In genomic region chr13:33676045-33676699, GRCh38 we compare ENCODE assay signal across 9 cellular contexts.
DNase-seq lines count a peak whose midpoint lies in the region; ATAC-seq and TF ChIP-seq lines count a peak whose summit lies in the region.
"Had no signal": no experiment of that assay in that cellular context is flagged by ENCODE, and none has a peak within 500 bp of the region (broad histone marks: within the 10 kb centered on the region; RNA-seq: fewer than 3 reads in every experiment).

No MANE protein-coding gene starts in this region.

- intact Hi-C loops in Right ventricle myocardium superior (cut with DNase I), result no loop called here
- intact Hi-C loops in sciatic nerve (cut with DNase I), result no loop called here

- ATAC-seq in SK-N-SH treated with all-trans-retinoic acid at 6 μM for 48 hours, result peak; percentile 75
- peak; percentile 76 for ATAC-seq in Right ventricle myocardium superior (ENCODE audit: poor library complexity)
- peak; percentile 73 for ATAC-seq in sciatic nerve
- ATAC-seq in HG03025 (IDR thresholded peaks at IDR 0.05; ENCODE audit: low FRiP score, unreplicated experiment), result no peak
- ATAC-seq in GM21390 (IDR thresholded peaks at IDR 0.05; ENCODE audit: unreplicated experiment), result no peak

- DNase-seq in GM03348 (ENCODE audit: low spot score) (peak; percentile 18), Right ventricle myocardium superior (no peak), sciatic nerve (ENCODE audit: low spot score) (no peak), Kasumi-1 (lab: John Stamatoyannopoulos, UW) (no peak), HPDE6-E6E7 (ENCODE audit: extremely low spot score) (no peak)
- DNase-seq: T-helper 9 cell had no signal

TF ChIP-seq in SK-N-SH treated with all-trans-retinoic acid at 6 μM for 48 hours, 23 proteins besides CTCF, POLR2A, EP300 and RAD21:
- TF ChIP-seq ARNTL (CRISPR knock-in tag; IDR thresholded peaks at IDR 0.05; ENCODE audit: borderline replicate concordance, low read depth), result no peak
- no peak for TF ChIP-seq ZC3H10 (CRISPR knock-in tag; IDR thresholded peaks at IDR 0.05)
- TF ChIP-seq SNAI2 (CRISPR knock-in tag; IDR thresholded peaks at IDR 0.05), result no peak
- no peak for TF ChIP-seq CREB5 (CRISPR knock-in tag; IDR thresholded peaks at IDR 0.05; ENCODE audit: low read depth)
- TF ChIP-seq, protein P1, sequence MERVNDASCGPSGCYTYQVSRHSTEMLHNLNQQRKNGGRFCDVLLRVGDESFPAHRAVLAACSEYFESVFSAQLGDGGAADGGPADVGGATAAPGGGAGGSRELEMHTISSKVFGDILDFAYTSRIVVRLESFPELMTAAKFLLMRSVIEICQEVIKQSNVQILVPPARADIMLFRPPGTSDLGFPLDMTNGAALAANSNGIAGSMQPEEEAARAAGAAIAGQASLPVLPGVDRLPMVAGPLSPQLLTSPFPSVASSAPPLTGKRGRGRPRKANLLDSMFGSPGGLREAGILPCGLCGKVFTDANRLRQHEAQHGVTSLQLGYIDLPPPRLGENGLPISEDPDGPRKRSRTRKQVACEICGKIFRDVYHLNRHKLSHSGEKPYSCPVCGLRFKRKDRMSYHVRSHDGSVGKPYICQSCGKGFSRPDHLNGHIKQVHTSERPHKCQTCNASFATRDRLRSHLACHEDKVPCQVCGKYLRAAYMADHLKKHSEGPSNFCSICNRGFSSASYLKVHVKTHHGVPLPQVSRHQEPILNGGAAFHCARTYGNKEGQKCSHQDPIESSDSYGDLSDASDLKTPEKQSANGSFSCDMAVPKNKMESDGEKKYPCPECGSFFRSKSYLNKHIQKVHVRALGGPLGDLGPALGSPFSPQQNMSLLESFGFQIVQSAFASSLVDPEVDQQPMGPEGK (CRISPR knock-in tag; IDR thresholded peaks at IDR 0.05; ENCODE audit: borderline replicate concordance), result no peak
- TF ChIP-seq GLIS3 (CRISPR knock-in tag; IDR thresholded peaks at IDR 0.05), result no peak
- TF ChIP-seq CSDC2 (CRISPR knock-in tag; IDR thresholded peaks at IDR 0.05), result no peak

Comparison
In these comparisons a context has a peak if more than half of its experiments do, and no peak if none do; other contexts are left out.
1. ATAC-seq: peak in SK-N-SH treated with all-trans-retinoic acid at 6 μM for 48 hours (single experiment), Right ventricle myocardium superior (single experiment) and sciatic nerve (single experiment); none in HG03025 (single experiment) and GM21390 (single experiment).